Comparison of ENCODE assay signal across 21 cellular contexts in the genomic region with DNA sequence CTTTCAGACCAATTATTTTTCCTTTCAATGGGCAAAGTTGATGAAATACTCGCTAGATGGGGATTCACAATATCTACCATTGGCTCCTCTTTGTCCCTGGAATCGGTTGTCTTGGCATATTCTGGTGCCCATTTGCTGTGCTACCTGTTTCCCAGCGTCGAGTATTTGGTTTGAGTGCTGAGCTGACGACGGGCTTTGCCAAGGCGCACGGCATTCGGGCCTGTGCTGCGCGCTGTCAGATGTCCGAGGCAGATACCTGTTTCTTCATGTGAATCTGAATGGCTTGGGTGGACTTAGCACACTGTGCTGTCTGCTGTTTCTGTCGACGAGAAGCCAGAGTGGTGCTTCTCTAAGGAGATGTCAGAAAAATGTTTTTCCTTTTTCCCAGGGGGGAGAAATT.
A peak's percentile ranks its signal among the peaks of the same experiment; 100 is the strongest.
DNase-seq lines count a peak whose midpoint lies in the region; TF ChIP-seq lines count a peak whose summit lies in the region.
"Had no signal": no experiment of that assay in that cellular context is flagged by ENCODE, and none has a peak within 500 bp of the region (broad histone marks: within the 10 kb centered on the region; RNA-seq: fewer than 3 reads in every experiment).

No MANE protein-coding gene starts in this region.

- no TSS peak for BruUV-seq in Calu3 (replicated peaks; lab: Mats Ljungman, UMichigan)

- no peaks in the 10 kb centered on the region for H3K4me1 ChIP-seq in neuronal stem cell (ENCODE audit: control insufficient read depth in 2 of 2, insufficient read depth in 1 of 2, low read depth in 1 of 2, low read length in 2 of 2)
- H3K4me1 ChIP-seq: BE2C had no signal

- no peak overlapping the region for H3K14ac ChIP-seq in neuronal stem cell (ENCODE audit: low read length)

- in situ Hi-C loops in G401 (cut with HindIII; ENCODE audit: low sequenced_read_pairs): loop anchor here (5.0 to 25.0 kb wide), 2 partner anchors 89 to 306 kb away; no protein-coding TSS in a partner anchor

- H3K9ac ChIP-seq in neuronal stem cell (ENCODE audit: low read depth, low read length, poor library complexity): no peak overlapping the region
- H3K9ac ChIP-seq: BLaER1 treated with 17β-estradiol and CSF1 and Interleukin-3, amounts not matched to agents 10 nM and 100 nM; GM23248 had no signal

- intact Hi-C loops in Calu3 (cut with micrococcal nuclease; ENCODE audit: unreplicated experiment): no loop called here

- no peak overlapping the region for H3K4me3 ChIP-seq in neuronal stem cell (ENCODE audit: low read length in 2 of 2)
- H3K4me3 ChIP-seq: BLaER1 treated with 17β-estradiol and CSF1 and Interleukin-3, amounts not matched to agents 10 nM and 100 nM; GM12878; GM23248 had no signal

- peak overlapping the region; percentile 54 for H2BK5ac ChIP-seq in neuronal stem cell (ENCODE audit: low read length)

- peak overlapping the region; percentile 32 for H3K27ac Mint-ChIP-seq in Calu3 (ENCODE audit: unreplicated experiment)
- H3K27ac Mint-ChIP-seq: CD14-positive monocyte; CD4-positive, alpha-beta T cell had no signal

- H3K4me3 Mint-ChIP-seq in Calu3 (ENCODE audit: low read depth, unreplicated experiment): no peak overlapping the region
- H3K4me3 Mint-ChIP-seq: CD14-positive monocyte; CD4-positive, alpha-beta T cell; CD8-positive, alpha-beta memory T cell had no signal

- H3K27ac ChIP-seq in neuronal stem cell (replicated peaks; ENCODE audit: low read length): no peak overlapping the region
- H3K27ac ChIP-seq: BLaER1 treated with 17β-estradiol and CSF1 and Interleukin-3, amounts not matched to agents 10 nM and 100 nM; GM23248 had no signal

- no peak overlapping the region for H3K18ac ChIP-seq in neuronal stem cell (ENCODE audit: low read length)

- H2BK12ac ChIP-seq in neuronal stem cell (ENCODE audit: low read length): no peak overlapping the region

- no peak overlapping the region for H3K4me2 ChIP-seq in neuronal stem cell (ENCODE audit: insufficient read depth, low read length, poor library complexity, severe bottlenecking)
- H3K4me2 ChIP-seq: BLaER1 treated with 17β-estradiol and CSF1 and Interleukin-3, amounts not matched to agents 10 nM and 100 nM had no signal

- CTCF ChIA-PET in Calu3 (lab: Charles Lee): no interaction called here

- H2AK5ac ChIP-seq in neuronal stem cell (ENCODE audit: low read depth, low read length): no peak overlapping the region

- no peaks in the 10 kb centered on the region for H3K27me3 Mint-ChIP-seq in Calu3 (ENCODE audit: unreplicated experiment)
- H3K27me3 Mint-ChIP-seq: CD4-positive, alpha-beta T cell; CD8-positive, alpha-beta memory T cell had no signal

- peaks cover 13 to 25% of the 10 kb centered on the region in 2 donors for H3K9me3 ChIP-seq in neuronal stem cell (replicated peaks in 1 of 2; ENCODE audit: control insufficient read depth in 2 of 2, insufficient read depth in 1 of 2, low read depth in 1 of 2, low read length in 2 of 2)
- H3K9me3 ChIP-seq: BE2C had no signal

- no peaks in the 10 kb centered on the region for H3K79me1 ChIP-seq in neuronal stem cell (ENCODE audit: low read depth, low read length)

- peaks cover 92% of the 10 kb centered on the region for H3K36me3 Mint-ChIP-seq in Calu3 (ENCODE audit: insufficient read depth, unreplicated experiment)

- H3K27me3 ChIP-seq in neuronal stem cell (ENCODE audit: control insufficient read depth in 3 of 3, insufficient read depth in 3 of 3, low read depth in 1 of 3, low read length in 3 of 3): no peaks in the 10 kb centered on the region
- H3K27me3 ChIP-seq: BE2C; BLaER1 treated with 17β-estradiol and CSF1 and Interleukin-3, amounts not matched to agents 10 nM and 100 nM had no signal

- no CpG with 5 or more reads among the region's 14 CpGs for WGBS in neuronal stem cell (ENCODE audit: extremely low coverage in 2 of 2, insufficient read length in 2 of 2, insufficient replicate concordance in 1 of 2), 2 donors

- no peak overlapping the region for H2BK120ac ChIP-seq in neuronal stem cell (ENCODE audit: low read depth, low read length)

- no peak overlapping the region for H2AFZ ChIP-seq in neuronal stem cell (ENCODE audit: low read length)
- H2AFZ ChIP-seq: GM23248 had no signal

- DNase-seq in Calu3 (no peak), G401 (ENCODE audit: low spot score) (peak; percentile 37), cerebellar cortex (ENCODE audit: low spot score) (peak; percentile 27), neuronal stem cell (ENCODE audit: low spot score) (no peak), AG08395 (ENCODE audit: low spot score) (no peak), medulla oblongata (ENCODE audit: extremely low spot score) (no peak), DMS79 treated with DMSO at 0.1 percent for 48 hours (lab: John Stamatoyannopoulos, UW) (no peak), 8988T (no peak)
- DNase-seq: AML-193; BE2C; CD4-positive, alpha-beta T cell; CD8-positive, alpha-beta memory T cell; DMS53; DND-41; GDM1; GM23248; H7; HCEC 1CT had no signal

- H3K9me3 Mint-ChIP-seq in Calu3 (ENCODE audit: low read depth, unreplicated experiment): no peaks in the 10 kb centered on the region

- no peak overlapping the region for H3K23ac ChIP-seq in neuronal stem cell (ENCODE audit: low read depth, low read length, poor library complexity)

- H3K4ac ChIP-seq in neuronal stem cell (ENCODE audit: low read length): no peak overlapping the region

- H4K91ac ChIP-seq in neuronal stem cell (ENCODE audit: low read depth, low read length, poor library complexity): no peak overlapping the region

- no peak overlapping the region for H2BK15ac ChIP-seq in neuronal stem cell (ENCODE audit: low read length)

- no peaks in the 10 kb centered on the region for H3K4me1 Mint-ChIP-seq in Calu3 (ENCODE audit: low read depth, unreplicated experiment)
- H3K4me1 Mint-ChIP-seq: CD14-positive monocyte; CD8-positive, alpha-beta memory T cell had no signal

- H4K8ac ChIP-seq in neuronal stem cell (ENCODE audit: low read depth, low read length): no peak overlapping the region

- H3K36me3 ChIP-seq in neuronal stem cell (replicated peaks in 1 of 2; ENCODE audit: control insufficient read depth in 2 of 2, insufficient read depth in 2 of 2, low read length in 2 of 2): peaks cover 15 to 62% of the 10 kb centered on the region in 2 donors

- TF ChIP-seq CTCF in Calu3 (IDR thresholded peaks at IDR 0.05; ENCODE audit: unreplicated experiment): no peak

Comparison
In these comparisons a context has a peak if more than half of its experiments do, and no peak if none do; other contexts are left out.
1. DNase-seq: peak in G401 (single experiment) and cerebellar cortex (single experiment); none in Calu3 (single experiment), neuronal stem cell (single experiment), AG08395 (single experiment), medulla oblongata (single experiment), DMS79 treated with DMSO at 0.1 percent for 48 hours (single experiment) and 8988T (single experiment).